8 cellular contexts compared by ENCODE assay signal in the genomic region with DNA sequence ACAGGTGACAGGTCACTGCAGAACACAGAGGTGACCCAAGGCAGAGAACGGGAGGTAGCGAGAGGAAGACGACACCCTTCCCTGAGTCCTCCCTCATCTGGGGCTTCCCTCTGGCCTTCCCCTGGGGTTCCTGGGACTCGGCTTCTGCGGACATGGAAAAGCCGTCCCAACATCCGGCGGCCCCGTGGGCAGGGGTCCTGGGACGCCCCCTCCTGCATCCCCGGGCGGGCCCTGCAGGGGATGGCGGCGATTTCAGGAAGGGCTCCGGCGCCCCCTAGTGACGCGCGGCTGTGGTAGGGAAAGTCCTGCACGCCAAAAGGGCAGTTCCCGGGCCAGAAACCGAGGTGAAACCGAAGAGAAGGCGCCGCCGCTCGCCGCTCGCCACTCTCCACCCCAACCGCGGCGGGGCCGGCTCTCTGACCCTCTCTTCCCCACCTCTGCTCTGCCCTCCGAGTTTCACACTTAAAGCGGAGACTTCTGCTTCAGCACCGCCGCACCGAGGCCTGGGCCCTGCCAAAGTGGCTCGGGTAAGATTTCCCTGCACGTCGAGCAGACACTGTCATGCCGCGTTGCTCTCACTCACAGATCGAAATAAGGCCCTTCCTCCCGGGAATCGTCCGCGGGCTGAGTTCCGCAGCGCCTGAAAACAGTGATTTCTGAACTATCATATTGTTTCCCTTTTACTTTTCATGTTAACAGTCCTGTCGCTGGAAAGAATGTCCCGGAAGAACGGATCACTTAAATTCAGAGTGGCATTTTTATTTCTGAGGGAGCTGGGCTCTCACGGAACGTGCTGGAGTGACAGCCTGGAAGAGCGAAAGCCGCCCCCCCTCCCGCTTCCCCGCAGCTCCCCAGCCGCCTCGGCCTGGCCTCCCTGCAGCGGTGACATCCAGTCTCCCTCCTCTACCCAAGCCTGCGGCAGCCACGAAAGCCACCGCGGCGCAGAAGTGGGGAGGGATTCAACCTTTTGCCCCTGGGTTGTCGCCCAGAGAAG.
A peak's percentile ranks its signal among the peaks of the same experiment; 100 is the strongest.
DNase-seq lines count a peak whose midpoint lies in the region; ATAC-seq and TF ChIP-seq lines count a peak whose summit lies in the region.

No MANE protein-coding gene starts in this region.

- ATAC-seq in HG02763 (IDR thresholded peaks at IDR 0.05; ENCODE audit: unreplicated experiment) (peak; percentile 67), left lobe of liver (peak; percentile 94)

- H3K27ac ChIP-seq in coronary artery, result peak overlapping the region in 1 of 2 donors; percentile 33

- peak overlapping the region; percentile 77 for H3K4me3 ChIP-seq in coronary artery

- peak; percentile 44 to 52 for DNase-seq in NCI-H524 (lab: John Stamatoyannopoulos, UW)
- no peak for DNase-seq in NCI-H524 treated with DMSO at 0.1 percent for 48 hours (lab: John Stamatoyannopoulos, UW)
- peak; percentile 12 for DNase-seq in NCI-H1694 treated with DMSO at 0.1 percent for 48 hours (lab: John Stamatoyannopoulos, UW)
- DNase-seq in activated CD4-positive, alpha-beta T cell treated with anti-CD3 and anti-CD28 coated beads for 24 hours (ENCODE audit: low read depth in 2 of 2), result peak; percentile 38 to 61
- no peak for DNase-seq in coronary artery (ENCODE audit: low spot score)
- DNase-seq in left lobe of liver (ENCODE audit: low spot score), result peak; percentile 73
- peak; percentile 63 for DNase-seq in stimulated activated CD4-positive, alpha-beta T cell treated with anti-CD3 and anti-CD28 coated beads, Interleukin-1b, Interleukin-23, amount 100 ng/mL, for 48 hours

- TF ChIP-seq CTCF in coronary artery (IDR thresholded peaks at IDR 0.05), result peak; percentile 85

Comparison
In these comparisons a context has a peak if more than half of its experiments do, and no peak if none do; other contexts are left out.
1. DNase-seq: peak in NCI-H524 (2 of 2), NCI-H1694 treated with DMSO at 0.1 percent for 48 hours (single experiment), activated CD4-positive, alpha-beta T cell treated with anti-CD3 and anti-CD28 coated beads for 24 hours (2 of 2), left lobe of liver (single experiment) and stimulated activated CD4-positive, alpha-beta T cell treated with anti-CD3 and anti-CD28 coated beads, Interleukin-1b, Interleukin-23, amount 100 ng/mL, for 48 hours (single experiment); none in NCI-H524 treated with DMSO at 0.1 percent for 48 hours (single experiment) and coronary artery (single experiment).